10 cellular contexts compared by ENCODE assay signal in the genomic region with DNA sequence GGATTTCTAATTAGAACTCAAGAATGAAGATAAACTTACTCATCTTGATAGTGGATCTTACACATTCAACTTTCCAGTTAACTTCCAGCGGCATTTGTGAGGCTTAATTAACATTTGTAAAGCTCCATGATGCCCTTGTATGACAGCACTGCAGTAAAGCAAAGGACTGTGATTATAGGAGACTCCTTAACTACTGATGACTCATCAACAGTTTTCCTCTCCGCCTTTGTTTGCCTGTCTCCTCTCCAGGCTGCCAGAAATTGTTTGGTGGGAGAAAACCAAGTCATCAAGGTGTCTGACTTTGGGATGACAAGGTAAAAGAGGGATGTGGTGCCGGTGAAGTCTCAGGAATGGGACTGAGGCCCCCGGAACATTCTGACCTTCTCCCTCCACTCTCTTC. TPM values are rescaled to one million over a fixed set of nuclear protein-coding genes. Genes with fewer than 3 reads are reported as not detected.
DNase-seq lines count a peak whose midpoint lies in the region; ATAC-seq lines count a peak whose summit lies in the region.
"Had no signal": no experiment of that assay in that cellular context is flagged by ENCODE, and none has a peak within 500 bp of the region (broad histone marks: within the 10 kb centered on the region; RNA-seq: fewer than 3 reads in every experiment).

No MANE protein-coding gene starts in this region.

- H3K4me1 ChIP-seq in CD4-positive, CD25-positive, alpha-beta regulatory T cell (ENCODE audit: control insufficient read depth, insufficient read depth, low read length, poor library complexity, severe bottlenecking): peaks cover 52% of the 10 kb centered on the region

- H3K27ac ChIP-seq in CD4-positive, CD25-positive, alpha-beta regulatory T cell (ENCODE audit: insufficient read depth, low read length, poor library complexity, severe bottlenecking): peak overlapping the region; percentile 83

- intact Hi-C loops in activated CD4-positive, alpha-beta memory T cell treated with anti-CD3 and anti-CD28 coated beads for 36 hours (cut with micrococcal nuclease): no loop called here

- POLR2A ChIA-PET in activated CD4-positive, alpha-beta memory T cell treated with anti-CD3 and anti-CD28 coated beads for 36 hours (lab: Charles Lee): interaction anchor here (1.0 kb wide), 1 partner anchor 1962 kb away, joined by 3 read pairs; no protein-coding TSS in a partner anchor

- ATAC-seq in CD4-positive, CD25-positive, alpha-beta regulatory T cell (ENCODE audit: low read depth in 2 of 2): no peak
- ATAC-seq in HG03135 (IDR thresholded peaks at IDR 0.05; ENCODE audit: unreplicated experiment) (no peak), GM18861 (IDR thresholded peaks at IDR 0.05; ENCODE audit: unreplicated experiment) (no peak), HG03095 (IDR thresholded peaks at IDR 0.05; ENCODE audit: unreplicated experiment) (no peak)

- CTCF ChIA-PET in activated CD4-positive, alpha-beta memory T cell treated with anti-CD3 and anti-CD28 coated beads for 36 hours (lab: Charles Lee): interaction anchor here (1.3 kb wide), 1 partner anchor 12 kb away, joined by 4 read pairs; no protein-coding TSS in a partner anchor

- H3K36me3 Mint-ChIP-seq in CD4-positive, CD25-positive, alpha-beta regulatory T cell: peaks cover 87% of the 10 kb centered on the region
- peaks cover 92% of the 10 kb centered on the region for H3K36me3 Mint-ChIP-seq in activated CD4-positive, alpha-beta memory T cell treated with anti-CD3 and anti-CD28 coated beads for 36 hours

- peaks cover 48 to 84% (median 69%) of the 10 kb centered on the region in 4 donors for H3K4me1 Mint-ChIP-seq in CD4-positive, CD25-positive, alpha-beta regulatory T cell
- peaks cover 87% of the 10 kb centered on the region for H3K4me1 Mint-ChIP-seq in activated CD4-positive, alpha-beta memory T cell treated with anti-CD3 and anti-CD28 coated beads for 36 hours (ENCODE audit: low read depth)

- peak overlapping the region in 2 of 3 donors; percentile 90 to 92 for H3K27ac Mint-ChIP-seq in CD4-positive, CD25-positive, alpha-beta regulatory T cell
- H3K27ac Mint-ChIP-seq in activated CD4-positive, alpha-beta memory T cell treated with anti-CD3 and anti-CD28 coated beads for 36 hours: peak overlapping the region; percentile 89

- no peaks in the 10 kb centered on the region for H3K27me3 Mint-ChIP-seq in CD4-positive, CD25-positive, alpha-beta regulatory T cell
- no peaks in the 10 kb centered on the region for H3K27me3 Mint-ChIP-seq in activated CD4-positive, alpha-beta memory T cell treated with anti-CD3 and anti-CD28 coated beads for 36 hours

- H3K4me3 ChIP-seq in CD4-positive, CD25-positive, alpha-beta regulatory T cell (ENCODE audit: low read depth, low read length): no peak overlapping the region

- no peaks in the 10 kb centered on the region for H3K27me3 ChIP-seq in CD4-positive, CD25-positive, alpha-beta regulatory T cell (ENCODE audit: control insufficient read depth, insufficient read depth, low read length)

- H3K4me3 Mint-ChIP-seq in CD4-positive, CD25-positive, alpha-beta regulatory T cell: peak overlapping the region in 1 of 4 donors; percentile 26
- H3K4me3 Mint-ChIP-seq in activated CD4-positive, alpha-beta memory T cell treated with anti-CD3 and anti-CD28 coated beads for 36 hours: no peak overlapping the region

- DNase-seq in CD4-positive, CD25-positive, alpha-beta regulatory T cell: no peak
- DNase-seq in H4 (ENCODE audit: low spot score): peak; percentile 21
- no peak for DNase-seq in activated CD4-positive, alpha-beta memory T cell treated with anti-CD3 and anti-CD28 coated beads for 36 hours
- DNase-seq in iPS DF 19.7 (ENCODE audit: low read depth, low spot score): peak; percentile 40
- DNase-seq in HPDE6-E6E7 (ENCODE audit: extremely low spot score): no peak
- DNase-seq: activated CD8-positive, alpha-beta memory T cell treated with anti-CD3 and anti-CD28 coated beads, Interleukin-2, amount 50 U/mL, for 48 hours; NCI-H526 treated with DMSO at 0.1 percent for 48 hours had no signal

- no peaks in the 10 kb centered on the region for H3K9me3 ChIP-seq in CD4-positive, CD25-positive, alpha-beta regulatory T cell (ENCODE audit: control insufficient read depth in 2 of 2, low read length in 2 of 2)

- no peaks in the 10 kb centered on the region for H3K9me3 Mint-ChIP-seq in CD4-positive, CD25-positive, alpha-beta regulatory T cell
- H3K9me3 Mint-ChIP-seq in activated CD4-positive, alpha-beta memory T cell treated with anti-CD3 and anti-CD28 coated beads for 36 hours: no peaks in the 10 kb centered on the region

- H3K36me3 ChIP-seq in CD4-positive, CD25-positive, alpha-beta regulatory T cell (ENCODE audit: control insufficient read depth, insufficient read depth, low read length): peaks cover 98% of the 10 kb centered on the region

RNA-seq across cellular contexts. Expression of a gene that starts 20.4 kb away (rescaled TPM):
- 357 TPM for total RNA-seq in CD4-positive, CD25-positive, alpha-beta regulatory T cell
- 100 to 1,000 TPM; 332 to 383 (median 360) TPM for polyA plus RNA-seq in CD4-positive, CD25-positive, alpha-beta regulatory T cell
- 4.5 and 10.6 TPM in 2 replicates for total RNA-seq in H4 (2014; rRNA removed; shearing (Covaris generic))
- 100 to 1,000 TPM; 319 to 321 TPM for total RNA-seq in activated CD4-positive, alpha-beta memory T cell treated with anti-CD3 and anti-CD28 coated beads for 36 hours

Comparison
In these comparisons a context has a peak if more than half of its experiments do, and no peak if none do; other contexts are left out.
1. DNase-seq: peak in H4 (single experiment) and iPS DF 19.7 (single experiment); none in CD4-positive, CD25-positive, alpha-beta regulatory T cell (0 of 3), activated CD4-positive, alpha-beta memory T cell treated with anti-CD3 and anti-CD28 coated beads for 36 hours (single experiment) and HPDE6-E6E7 (single experiment).
2. RNA of a gene that starts 20.4 kb away (total RNA-seq): 357 TPM in CD4-positive, CD25-positive, alpha-beta regulatory T cell (single experiment) and 319 to 321 TPM in activated CD4-positive, alpha-beta memory T cell treated with anti-CD3 and anti-CD28 coated beads for 36 hours; 4.5 to 10.6 TPM in H4; every median in the first group is over 10 times any median in the second.